Comparison of ENCODE assay signal across 1 cellular context in genomic region chr10:100878291-100878910, GRCh38.
TF ChIP-seq lines count a peak whose summit lies in the region.

No MANE protein-coding gene starts in this region.

TF ChIP-seq in HepG2, 621 proteins besides CTCF, POLR2A, EP300 and RAD21 (continued from another document and continues in another):
- TF ChIP-seq PRDM10 (CRISPR knock-in tag; IDR thresholded peaks at IDR 0.05; ENCODE audit: low read depth) (no peak), ARNT2 (CRISPR knock-in tag; IDR thresholded peaks at IDR 0.05; ENCODE audit: low read depth) (no peak), ELF3 (CRISPR knock-in tag; IDR thresholded peaks at IDR 0.05) (peak; percentile 38; the same call in 1 of the 2 replicates), MAFG (CRISPR knock-in tag; IDR thresholded peaks at IDR 0.05) (no peak), HIVEP1 (CRISPR knock-in tag; IDR thresholded peaks at IDR 0.05) (no peak), IRX3 (CRISPR knock-in tag; IDR thresholded peaks at IDR 0.05; ENCODE audit: borderline replicate concordance, low read depth) (no peak), PLRG1 (conservative IDR thresholded peaks at IDR 0.05) (no peak), ESRRA (CRISPR knock-in tag; IDR thresholded peaks at IDR 0.05; ENCODE audit: low read depth) (no peak), ETS1 (CRISPR knock-in tag; IDR thresholded peaks at IDR 0.05) (no peak), ATF1 (CRISPR knock-in tag; IDR thresholded peaks at IDR 0.05) (no peak), ZNF282 (IDR thresholded peaks at IDR 0.05; ENCODE audit: partially characterized antibody) (no peak), ZNF567 (CRISPR knock-in tag; IDR thresholded peaks at IDR 0.05; ENCODE audit: borderline replicate concordance) (no peak), KDM4B (CRISPR knock-in tag; IDR thresholded peaks at IDR 0.05) (no peak), MAZ (IDR thresholded peaks at IDR 0.05; ENCODE audit: borderline replicate concordance, low read depth, low read length) (no peak), MAZ (CRISPR knock-in tag; IDR thresholded peaks at IDR 0.05; ENCODE audit: low read depth) (no peak), MTF2 (CRISPR knock-in tag; IDR thresholded peaks at IDR 0.05; ENCODE audit: borderline replicate concordance) (no peak), NFYB (CRISPR knock-in tag; IDR thresholded peaks at IDR 0.05) (no peak), ZNF780A (CRISPR knock-in tag; IDR thresholded peaks at IDR 0.05) (no peak), ZBTB21 (CRISPR knock-in tag; IDR thresholded peaks at IDR 0.05) (no peak), MIXL1 (CRISPR knock-in tag; IDR thresholded peaks at IDR 0.05) (0 out of 2 replicates have a peak, but pooled peaks have one; percentile 50), ZNF136 (CRISPR knock-in tag; IDR thresholded peaks at IDR 0.05; ENCODE audit: low read depth) (no peak)
- TF ChIP-seq, protein P1, sequence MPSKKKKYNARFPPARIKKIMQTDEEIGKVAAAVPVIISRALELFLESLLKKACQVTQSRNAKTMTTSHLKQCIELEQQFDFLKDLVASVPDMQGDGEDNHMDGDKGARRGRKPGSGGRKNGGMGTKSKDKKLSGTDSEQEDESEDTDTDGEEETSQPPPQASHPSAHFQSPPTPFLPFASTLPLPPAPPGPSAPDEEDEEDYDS (CRISPR knock-in tag; IDR thresholded peaks at IDR 0.05), result no peak
- TF ChIP-seq, protein P2, sequence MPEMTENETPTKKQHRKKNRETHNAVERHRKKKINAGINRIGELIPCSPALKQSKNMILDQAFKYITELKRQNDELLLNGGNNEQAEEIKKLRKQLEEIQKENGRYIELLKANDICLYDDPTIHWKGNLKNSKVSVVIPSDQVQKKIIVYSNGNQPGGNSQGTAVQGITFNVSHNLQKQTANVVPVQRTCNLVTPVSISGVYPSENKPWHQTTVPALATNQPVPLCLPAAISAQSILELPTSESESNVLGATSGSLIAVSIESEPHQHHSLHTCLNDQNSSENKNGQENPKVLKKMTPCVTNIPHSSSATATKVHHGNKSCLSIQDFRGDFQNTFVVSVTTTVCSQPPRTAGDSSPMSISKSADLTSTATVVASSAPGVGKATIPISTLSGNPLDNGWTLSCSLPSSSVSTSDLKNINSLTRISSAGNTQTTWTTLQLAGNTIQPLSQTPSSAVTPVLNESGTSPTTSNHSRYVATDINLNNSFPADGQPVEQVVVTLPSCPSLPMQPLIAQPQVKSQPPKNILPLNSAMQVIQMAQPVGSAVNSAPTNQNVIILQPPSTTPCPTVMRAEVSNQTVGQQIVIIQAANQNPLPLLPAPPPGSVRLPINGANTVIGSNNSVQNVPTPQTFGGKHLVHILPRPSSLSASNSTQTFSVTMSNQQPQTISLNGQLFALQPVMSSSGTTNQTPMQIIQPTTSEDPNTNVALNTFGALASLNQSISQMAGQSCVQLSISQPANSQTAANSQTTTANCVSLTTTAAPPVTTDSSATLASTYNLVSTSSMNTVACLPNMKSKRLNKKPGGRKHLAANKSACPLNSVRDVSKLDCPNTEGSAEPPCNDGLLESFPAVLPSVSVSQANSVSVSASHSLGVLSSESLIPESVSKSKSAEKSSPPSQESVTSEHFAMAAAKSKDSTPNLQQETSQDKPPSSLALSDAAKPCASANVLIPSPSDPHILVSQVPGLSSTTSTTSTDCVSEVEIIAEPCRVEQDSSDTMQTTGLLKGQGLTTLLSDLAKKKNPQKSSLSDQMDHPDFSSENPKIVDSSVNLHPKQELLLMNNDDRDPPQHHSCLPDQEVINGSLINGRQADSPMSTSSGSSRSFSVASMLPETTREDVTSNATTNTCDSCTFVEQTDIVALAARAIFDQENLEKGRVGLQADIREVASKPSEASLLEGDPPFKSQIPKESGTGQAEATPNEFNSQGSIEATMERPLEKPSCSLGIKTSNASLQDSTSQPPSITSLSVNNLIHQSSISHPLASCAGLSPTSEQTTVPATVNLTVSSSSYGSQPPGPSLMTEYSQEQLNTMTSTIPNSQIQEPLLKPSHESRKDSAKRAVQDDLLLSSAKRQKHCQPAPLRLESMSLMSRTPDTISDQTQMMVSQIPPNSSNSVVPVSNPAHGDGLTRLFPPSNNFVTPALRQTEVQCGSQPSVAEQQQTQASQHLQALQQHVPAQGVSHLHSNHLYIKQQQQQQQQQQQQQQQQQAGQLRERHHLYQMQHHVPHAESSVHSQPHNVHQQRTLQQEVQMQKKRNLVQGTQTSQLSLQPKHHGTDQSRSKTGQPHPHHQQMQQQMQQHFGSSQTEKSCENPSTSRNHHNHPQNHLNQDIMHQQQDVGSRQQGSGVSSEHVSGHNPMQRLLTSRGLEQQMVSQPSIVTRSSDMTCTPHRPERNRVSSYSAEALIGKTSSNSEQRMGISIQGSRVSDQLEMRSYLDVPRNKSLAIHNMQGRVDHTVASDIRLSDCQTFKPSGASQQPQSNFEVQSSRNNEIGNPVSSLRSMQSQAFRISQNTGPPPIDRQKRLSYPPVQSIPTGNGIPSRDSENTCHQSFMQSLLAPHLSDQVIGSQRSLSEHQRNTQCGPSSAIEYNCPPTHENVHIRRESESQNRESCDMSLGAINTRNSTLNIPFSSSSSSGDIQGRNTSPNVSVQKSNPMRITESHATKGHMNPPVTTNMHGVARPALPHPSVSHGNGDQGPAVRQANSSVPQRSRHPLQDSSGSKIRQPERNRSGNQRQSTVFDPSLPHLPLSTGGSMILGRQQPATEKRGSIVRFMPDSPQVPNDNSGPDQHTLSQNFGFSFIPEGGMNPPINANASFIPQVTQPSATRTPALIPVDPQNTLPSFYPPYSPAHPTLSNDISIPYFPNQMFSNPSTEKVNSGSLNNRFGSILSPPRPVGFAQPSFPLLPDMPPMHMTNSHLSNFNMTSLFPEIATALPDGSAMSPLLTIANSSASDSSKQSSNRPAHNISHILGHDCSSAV (CRISPR knock-in tag; IDR thresholded peaks at IDR 0.05; ENCODE audit: borderline replicate concordance), result no peak
- TF ChIP-seq, protein P3, sequence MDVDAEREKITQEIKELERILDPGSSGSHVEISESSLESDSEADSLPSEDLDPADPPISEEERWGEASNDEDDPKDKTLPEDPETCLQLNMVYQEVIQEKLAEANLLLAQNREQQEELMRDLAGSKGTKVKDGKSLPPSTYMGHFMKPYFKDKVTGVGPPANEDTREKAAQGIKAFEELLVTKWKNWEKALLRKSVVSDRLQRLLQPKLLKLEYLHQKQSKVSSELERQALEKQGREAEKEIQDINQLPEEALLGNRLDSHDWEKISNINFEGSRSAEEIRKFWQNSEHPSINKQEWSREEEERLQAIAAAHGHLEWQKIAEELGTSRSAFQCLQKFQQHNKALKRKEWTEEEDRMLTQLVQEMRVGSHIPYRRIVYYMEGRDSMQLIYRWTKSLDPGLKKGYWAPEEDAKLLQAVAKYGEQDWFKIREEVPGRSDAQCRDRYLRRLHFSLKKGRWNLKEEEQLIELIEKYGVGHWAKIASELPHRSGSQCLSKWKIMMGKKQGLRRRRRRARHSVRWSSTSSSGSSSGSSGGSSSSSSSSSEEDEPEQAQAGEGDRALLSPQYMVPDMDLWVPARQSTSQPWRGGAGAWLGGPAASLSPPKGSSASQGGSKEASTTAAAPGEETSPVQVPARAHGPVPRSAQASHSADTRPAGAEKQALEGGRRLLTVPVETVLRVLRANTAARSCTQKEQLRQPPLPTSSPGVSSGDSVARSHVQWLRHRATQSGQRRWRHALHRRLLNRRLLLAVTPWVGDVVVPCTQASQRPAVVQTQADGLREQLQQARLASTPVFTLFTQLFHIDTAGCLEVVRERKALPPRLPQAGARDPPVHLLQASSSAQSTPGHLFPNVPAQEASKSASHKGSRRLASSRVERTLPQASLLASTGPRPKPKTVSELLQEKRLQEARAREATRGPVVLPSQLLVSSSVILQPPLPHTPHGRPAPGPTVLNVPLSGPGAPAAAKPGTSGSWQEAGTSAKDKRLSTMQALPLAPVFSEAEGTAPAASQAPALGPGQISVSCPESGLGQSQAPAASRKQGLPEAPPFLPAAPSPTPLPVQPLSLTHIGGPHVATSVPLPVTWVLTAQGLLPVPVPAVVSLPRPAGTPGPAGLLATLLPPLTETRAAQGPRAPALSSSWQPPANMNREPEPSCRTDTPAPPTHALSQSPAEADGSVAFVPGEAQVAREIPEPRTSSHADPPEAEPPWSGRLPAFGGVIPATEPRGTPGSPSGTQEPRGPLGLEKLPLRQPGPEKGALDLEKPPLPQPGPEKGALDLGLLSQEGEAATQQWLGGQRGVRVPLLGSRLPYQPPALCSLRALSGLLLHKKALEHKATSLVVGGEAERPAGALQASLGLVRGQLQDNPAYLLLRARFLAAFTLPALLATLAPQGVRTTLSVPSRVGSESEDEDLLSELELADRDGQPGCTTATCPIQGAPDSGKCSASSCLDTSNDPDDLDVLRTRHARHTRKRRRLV (CRISPR knock-in tag; IDR thresholded peaks at IDR 0.05), result no peak
- TF ChIP-seq, protein P4, sequence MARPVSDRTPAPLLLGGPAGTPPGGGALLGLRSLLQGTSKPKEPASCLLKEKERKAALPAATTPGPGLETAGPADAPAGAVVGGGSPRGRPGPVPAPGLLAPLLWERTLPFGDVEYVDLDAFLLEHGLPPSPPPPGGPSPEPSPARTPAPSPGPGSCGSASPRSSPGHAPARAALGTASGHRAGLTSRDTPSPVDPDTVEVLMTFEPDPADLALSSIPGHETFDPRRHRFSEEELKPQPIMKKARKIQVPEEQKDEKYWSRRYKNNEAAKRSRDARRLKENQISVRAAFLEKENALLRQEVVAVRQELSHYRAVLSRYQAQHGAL (CRISPR knock-in tag; IDR thresholded peaks at IDR 0.05; ENCODE audit: not compliant biosample characterization), result no peak
- TF ChIP-seq, protein P5, sequence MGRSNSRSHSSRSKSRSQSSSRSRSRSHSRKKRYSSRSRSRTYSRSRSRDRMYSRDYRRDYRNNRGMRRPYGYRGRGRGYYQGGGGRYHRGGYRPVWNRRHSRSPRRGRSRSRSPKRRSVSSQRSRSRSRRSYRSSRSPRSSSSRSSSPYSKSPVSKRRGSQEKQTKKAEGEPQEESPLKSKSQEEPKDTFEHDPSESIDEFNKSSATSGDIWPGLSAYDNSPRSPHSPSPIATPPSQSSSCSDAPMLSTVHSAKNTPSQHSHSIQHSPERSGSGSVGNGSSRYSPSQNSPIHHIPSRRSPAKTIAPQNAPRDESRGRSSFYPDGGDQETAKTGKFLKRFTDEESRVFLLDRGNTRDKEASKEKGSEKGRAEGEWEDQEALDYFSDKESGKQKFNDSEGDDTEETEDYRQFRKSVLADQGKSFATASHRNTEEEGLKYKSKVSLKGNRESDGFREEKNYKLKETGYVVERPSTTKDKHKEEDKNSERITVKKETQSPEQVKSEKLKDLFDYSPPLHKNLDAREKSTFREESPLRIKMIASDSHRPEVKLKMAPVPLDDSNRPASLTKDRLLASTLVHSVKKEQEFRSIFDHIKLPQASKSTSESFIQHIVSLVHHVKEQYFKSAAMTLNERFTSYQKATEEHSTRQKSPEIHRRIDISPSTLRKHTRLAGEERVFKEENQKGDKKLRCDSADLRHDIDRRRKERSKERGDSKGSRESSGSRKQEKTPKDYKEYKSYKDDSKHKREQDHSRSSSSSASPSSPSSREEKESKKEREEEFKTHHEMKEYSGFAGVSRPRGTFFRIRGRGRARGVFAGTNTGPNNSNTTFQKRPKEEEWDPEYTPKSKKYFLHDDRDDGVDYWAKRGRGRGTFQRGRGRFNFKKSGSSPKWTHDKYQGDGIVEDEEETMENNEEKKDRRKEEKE (IDR thresholded peaks at IDR 0.05), result no peak
- TF ChIP-seq, protein P6, sequence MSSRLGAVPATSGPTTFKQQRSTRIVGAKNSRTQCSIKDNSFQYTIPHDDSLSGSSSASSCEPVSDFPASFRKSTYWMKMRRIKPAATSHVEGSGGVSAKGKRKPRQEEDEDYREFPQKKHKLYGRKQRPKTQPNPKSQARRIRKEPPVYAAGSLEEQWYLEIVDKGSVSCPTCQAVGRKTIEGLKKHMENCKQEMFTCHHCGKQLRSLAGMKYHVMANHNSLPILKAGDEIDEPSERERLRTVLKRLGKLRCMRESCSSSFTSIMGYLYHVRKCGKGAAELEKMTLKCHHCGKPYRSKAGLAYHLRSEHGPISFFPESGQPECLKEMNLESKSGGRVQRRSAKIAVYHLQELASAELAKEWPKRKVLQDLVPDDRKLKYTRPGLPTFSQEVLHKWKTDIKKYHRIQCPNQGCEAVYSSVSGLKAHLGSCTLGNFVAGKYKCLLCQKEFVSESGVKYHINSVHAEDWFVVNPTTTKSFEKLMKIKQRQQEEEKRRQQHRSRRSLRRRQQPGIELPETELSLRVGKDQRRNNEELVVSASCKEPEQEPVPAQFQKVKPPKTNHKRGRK (CRISPR knock-in tag; IDR thresholded peaks at IDR 0.05), result no peak
